In the genomic region with DNA sequence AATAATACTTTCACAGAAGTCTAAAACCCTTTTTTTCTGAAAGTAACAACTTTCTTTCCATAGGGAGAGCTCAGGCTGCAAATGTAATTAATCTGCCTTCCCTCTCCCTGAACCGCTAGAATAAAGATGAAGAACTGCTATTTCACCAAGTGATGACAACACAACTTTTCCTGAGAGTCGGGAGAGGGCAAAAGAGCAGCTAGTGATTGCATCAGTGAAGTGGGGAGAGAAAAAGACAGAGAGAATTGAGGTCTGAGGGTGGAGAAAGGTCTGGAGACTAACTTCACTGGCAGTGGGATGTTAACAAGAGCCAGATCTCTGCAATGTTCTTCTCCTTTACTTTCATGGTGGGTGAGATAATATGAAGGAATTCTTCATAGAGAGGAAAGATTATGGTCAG, we compare ENCODE assay signal across 1 cellular context.
TF ChIP-seq lines count a peak whose summit lies in the region.

No MANE protein-coding gene starts in this region.

TF ChIP-seq in GM12878, 131 proteins besides CTCF, POLR2A, EP300 and RAD21:
- TF ChIP-seq POLR2AphosphoS5 (IDR thresholded peaks at IDR 0.05; ENCODE audit: low read length) (no peak), SMAD5 (IDR thresholded peaks at IDR 0.05; ENCODE audit: low read depth) (no peak), RCOR1 (conservative IDR thresholded peaks at IDR 0.05; ENCODE audit: low read depth, low read length) (no peak), KLF5 (IDR thresholded peaks at IDR 0.05; ENCODE audit: partially characterized antibody) (no peak), BRCA1 (IDR thresholded peaks at IDR 0.05; ENCODE audit: low read depth, low read length) (no peak), MTA2 (IDR thresholded peaks at IDR 0.05; ENCODE audit: low read depth) (no peak)
- TF ChIP-seq, protein P1, sequence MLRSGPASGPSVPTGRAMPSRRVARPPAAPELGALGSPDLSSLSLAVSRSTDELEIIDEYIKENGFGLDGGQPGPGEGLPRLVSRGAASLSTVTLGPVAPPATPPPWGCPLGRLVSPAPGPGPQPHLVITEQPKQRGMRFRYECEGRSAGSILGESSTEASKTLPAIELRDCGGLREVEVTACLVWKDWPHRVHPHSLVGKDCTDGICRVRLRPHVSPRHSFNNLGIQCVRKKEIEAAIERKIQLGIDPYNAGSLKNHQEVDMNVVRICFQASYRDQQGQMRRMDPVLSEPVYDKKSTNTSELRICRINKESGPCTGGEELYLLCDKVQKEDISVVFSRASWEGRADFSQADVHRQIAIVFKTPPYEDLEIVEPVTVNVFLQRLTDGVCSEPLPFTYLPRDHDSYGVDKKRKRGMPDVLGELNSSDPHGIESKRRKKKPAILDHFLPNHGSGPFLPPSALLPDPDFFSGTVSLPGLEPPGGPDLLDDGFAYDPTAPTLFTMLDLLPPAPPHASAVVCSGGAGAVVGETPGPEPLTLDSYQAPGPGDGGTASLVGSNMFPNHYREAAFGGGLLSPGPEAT (IDR thresholded peaks at IDR 0.05; ENCODE audit: low read depth), result no peak
